Comparison of ENCODE assay signal across 1 cellular context in the genomic region with DNA sequence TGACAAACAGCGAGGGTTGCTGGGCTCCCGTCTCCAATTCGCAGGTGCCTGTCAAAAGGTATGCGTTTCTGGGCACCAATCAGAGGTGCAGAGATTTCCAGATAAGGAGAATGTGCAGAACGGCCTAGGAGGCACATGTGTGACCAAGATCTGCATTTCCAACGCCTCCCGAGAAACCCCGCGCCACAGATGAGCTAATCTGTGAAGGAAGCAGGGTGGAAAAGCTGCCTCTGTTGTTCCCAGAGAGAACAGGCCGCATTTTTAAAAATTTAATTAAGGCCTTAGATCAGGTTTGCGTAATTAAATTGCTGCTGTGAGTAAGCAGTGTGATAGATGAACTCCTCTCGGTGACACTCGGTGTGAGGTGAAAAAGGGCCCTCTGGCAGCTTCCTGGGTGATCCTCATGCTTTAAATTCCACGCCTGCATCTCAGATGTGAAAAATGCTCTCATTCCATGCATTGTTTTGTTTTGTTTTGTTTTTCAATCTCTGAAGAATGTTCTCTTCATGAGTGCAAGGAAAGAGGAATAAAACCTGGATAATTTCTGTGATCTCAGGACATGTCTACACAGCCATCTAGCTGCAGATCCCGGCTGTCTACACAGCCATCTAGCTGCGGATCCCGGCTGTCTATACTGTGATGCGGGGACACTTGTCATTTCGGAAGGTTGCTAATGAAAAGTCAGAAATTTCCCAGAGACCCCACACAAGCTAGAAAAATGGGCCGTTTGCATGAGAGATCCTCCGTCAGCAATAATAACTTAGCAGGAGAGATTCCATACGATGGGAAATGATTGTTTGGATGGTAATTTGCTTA.
TF ChIP-seq lines count a peak whose summit lies in the region.

No MANE protein-coding gene starts in this region.

TF ChIP-seq in K562, 482 proteins besides CTCF, POLR2A, EP300 and RAD21:
- TF ChIP-seq ZSCAN29 (IDR thresholded peaks at IDR 0.05) (peak; percentile 67; the same call in 1 of the 2 replicates), SIN3B (IDR thresholded peaks at IDR 0.05; ENCODE audit: low read depth) (no peak)
